ENCODE assay signal across 8 cellular contexts in genomic region chr4:6709230-6710114, GRCh38. TPM values are rescaled to one million over a fixed set of nuclear protein-coding genes. Genes with fewer than 3 reads are reported as not detected.
DNase-seq lines count a peak whose midpoint lies in the region; ATAC-seq and TF ChIP-seq lines count a peak whose summit lies in the region.

TSS of gene MRFAP1L1 (minus strand) at chr4:6709865. CDS start at chr4:6709629, 236 bp downstream.

- H3K27ac ChIP-seq in ovary = peak within 1 kb of the TSS; percentile 59 to 63
- peak within 1 kb of the TSS; percentile 95 for H3K27ac ChIP-seq in thymus (ENCODE audit: low read depth)

- WGBS in ovary, 3 donors = 0 to 1% (median 0%) methylated on average over 72 of the region's 72 CpGs
- WGBS in thymus = under 1% methylated on average over 72 of the region's 72 CpGs

- H3K27me3 ChIP-seq in ovary (no peaks in the 10 kb centered on the region), thymus (ENCODE audit: control insufficient read depth, insufficient read depth) (no peaks in the 10 kb centered on the region)

- H3K4me1 ChIP-seq in ovary (ENCODE audit: insufficient read depth) (peaks cover 17% of the 10 kb centered on the region), thymus (ENCODE audit: control insufficient read depth, insufficient read depth, low read length) (peaks cover 30% of the 10 kb centered on the region)

- CTCF ChIA-PET in GM10248 (lab: Yijun Ruan, JAX) = interaction anchor here (0.9 to 2.9 kb wide), 7 partner anchors 10 to 393 kb away, joined by 3 to 12 read pairs (median 4); no protein-coding TSS in a partner anchor

- H3K4me3 ChIP-seq in ovary (peak within 1 kb of the TSS; percentile 81), thymus (ENCODE audit: low read length) (peak within 1 kb of the TSS; percentile 73)

- ATAC-seq in HG02642 (IDR thresholded peaks at IDR 0.05; ENCODE audit: poor library complexity, unreplicated experiment) = peak; percentile 74
- peak; percentile 92 for ATAC-seq in Right ventricle myocardium inferior

- no peak for TF ChIP-seq EP300 in ovary (IDR thresholded peaks at IDR 0.05)

- intact Hi-C loops in Right ventricle myocardium inferior (cut with DNase I) (loop anchor here (2.0 kb wide), 1 partner anchor 35 kb away; a partner anchor contains a TSS), ovary (cut with DNase I) (loop anchor here in 2 of 4 donors (5.0 to 10.0 kb wide), 2 partner anchors 65 to 67 kb away; partner anchors contain the start of gene MRFAP1 (in 2 of the 2))

- TF ChIP-seq POLR2A in ovary (IDR thresholded peaks at IDR 0.05) = peak; percentile 51

- H3K9me3 ChIP-seq in ovary (no peaks in the 10 kb centered on the region), thymus (ENCODE audit: control insufficient read depth) (no peaks in the 10 kb centered on the region)

- POLR2A ChIA-PET in GM10248 (lab: Yijun Ruan, JAX) = interaction anchor here (1.1 kb wide), 1 partner anchor 35 kb away, joined by 3 read pairs; no protein-coding TSS in a partner anchor

- TF ChIP-seq CTCF in GM10248 (IDR thresholded peaks at IDR 0.05; ENCODE audit: control extremely low read depth, extremely low read depth, low read depth, missing control alignments) = no peak
- no peak for TF ChIP-seq CTCF in ovary (IDR thresholded peaks at IDR 0.05)

- DNase-seq in GM10248 (ENCODE audit: extremely low spot score) = peak; percentile 93
- peak; percentile 96 to 99 (median 98) for DNase-seq in NCI-H1417 (lab: John Stamatoyannopoulos, UW)
- peak; percentile 94 to 96 for DNase-seq in SW 1271 (lab: John Stamatoyannopoulos, UW)
- peak; percentile 94 for DNase-seq in activated naive CD8-positive, alpha-beta T cell treated with anti-CD3 and anti-CD28 coated beads, Interleukin-2, amount 50 U/mL, for 16 hours (ENCODE audit: low read depth, low spot score)
- peak; percentile 98 for DNase-seq in Right ventricle myocardium inferior (ENCODE audit: missing footprints)
- DNase-seq in ovary = peak; percentile 94 to 97 (median 96)

- H3K36me3 ChIP-seq in ovary = no peaks in the 10 kb centered on the region
- H3K36me3 ChIP-seq in thymus (ENCODE audit: control insufficient read depth, insufficient read depth) = peaks cover 14% of the 10 kb centered on the region

RNA-seq across cellular contexts. Expression of gene MRFAP1L1, which starts in this region (rescaled TPM):
- total RNA-seq in Right ventricle myocardium inferior (41.7 TPM), ovary (10 to 100 TPM; 59.3 to 73.6 (median 65.3) TPM)
- polyA plus RNA-seq in ovary (10 to 100 TPM; 65.1 to 80.6 TPM), thymus (103 TPM)

Comparison
In these comparisons a context has a peak if more than half of its experiments do, and no peak if none do; other contexts are left out.
1. Peak in every context shown above with its lines: DNase-seq, ATAC-seq, H3K4me3 ChIP-seq and H3K27ac ChIP-seq.